ENCODE assay signal across 1 cellular context in genomic region chr3:15350141-15350540, GRCh38.
TF ChIP-seq lines count a peak whose summit lies in the region.

No MANE protein-coding gene starts in this region.

TF ChIP-seq in K562, 482 proteins besides CTCF, POLR2A, EP300 and RAD21 (continued from another document and continues in another):
- TF ChIP-seq MITF (IDR thresholded peaks at IDR 0.05), result no peak
- no peak for TF ChIP-seq HMGXB4 (CRISPR knock-in tag; IDR thresholded peaks at IDR 0.05)
- TF ChIP-seq CHAMP1 (IDR thresholded peaks at IDR 0.05), result no peak
- no peak for TF ChIP-seq ZNF239 (CRISPR knock-in tag; IDR thresholded peaks at IDR 0.05)
- TF ChIP-seq MYC (IDR thresholded peaks at IDR 0.05; ENCODE audit: low read depth, low read length), result 0 out of 2 replicates have a peak, but pooled peaks have one; percentile 15
- no peak for TF ChIP-seq MYC (CRISPR knock-in tag; IDR thresholded peaks at IDR 0.05; ENCODE audit: borderline replicate concordance, low read depth)
- TF ChIP-seq BRD9 (IDR thresholded peaks at IDR 0.05; ENCODE audit: low read depth, partially characterized antibody), result no peak
- no peak for TF ChIP-seq SREBF2 (CRISPR knock-in tag; IDR thresholded peaks at IDR 0.05)
- no peak for TF ChIP-seq BRCA1 (IDR thresholded peaks at IDR 0.05)
- TF ChIP-seq BRCA1 (CRISPR knock-in tag; IDR thresholded peaks at IDR 0.05), result no peak
- TF ChIP-seq USF2 (CRISPR knock-in tag; IDR thresholded peaks at IDR 0.05), result no peak
- peak; percentile 51; the same call in 1 of the 2 replicates for TF ChIP-seq CXXC5 (CRISPR knock-in tag; IDR thresholded peaks at IDR 0.05)
- no peak for TF ChIP-seq ETV6 (IDR thresholded peaks at IDR 0.05; ENCODE audit: borderline replicate concordance in 1 of 2, low read depth in 2 of 2, low read length in 1 of 2)
- no peak for TF ChIP-seq ETV6 (CRISPR knock-in tag; IDR thresholded peaks at IDR 0.05; ENCODE audit: borderline replicate concordance)
- TF ChIP-seq GTF2B (IDR thresholded peaks at IDR 0.05; ENCODE audit: extremely low read depth, insufficient read length), result no peak
- no peak for TF ChIP-seq HCFC1 (IDR thresholded peaks at IDR 0.05; ENCODE audit: low read depth, low read length)
- no peak for TF ChIP-seq HMG20B (CRISPR knock-in tag; IDR thresholded peaks at IDR 0.05)
- no peak for TF ChIP-seq TRIM28 (IDR thresholded peaks at IDR 0.05)
- 0 out of 2 replicates have a peak, but pooled peaks have one; percentile 44 for TF ChIP-seq ZNF592 (IDR thresholded peaks at IDR 0.05)
- no peak for TF ChIP-seq ZBTB34 (CRISPR knock-in tag; IDR thresholded peaks at IDR 0.05)
- TF ChIP-seq MECOM (CRISPR knock-in tag; IDR thresholded peaks at IDR 0.05), result 0 out of 2 replicates have a peak, but pooled peaks have one; percentile 32
- no peak for TF ChIP-seq HNRNPLL (IDR thresholded peaks at IDR 0.05; ENCODE audit: low read depth, low read length, poor library complexity, severe bottlenecking)
- TF ChIP-seq PCBP2 (IDR thresholded peaks at IDR 0.05; ENCODE audit: low read depth, low read length, poor library complexity, severe bottlenecking), result no peak
- no peak for TF ChIP-seq CHCHD3 (CRISPR knock-in tag; IDR thresholded peaks at IDR 0.05)
- no peak for TF ChIP-seq FOS (IDR thresholded peaks at IDR 0.05; ENCODE audit: extremely low read depth, insufficient read length)
- no peak for TF ChIP-seq ZNF140 (CRISPR knock-in tag; IDR thresholded peaks at IDR 0.05)
- TF ChIP-seq ZNF717 (CRISPR knock-in tag; IDR thresholded peaks at IDR 0.05), result no peak
- TF ChIP-seq L3MBTL2 (IDR thresholded peaks at IDR 0.05), result peak; percentile 89
- TF ChIP-seq TRIM24 (IDR thresholded peaks at IDR 0.05), result peak; percentile 10 to 36; a peak in 1 of 4 replicates
- peak; percentile 27 to 57 for TF ChIP-seq E2F6 (IDR thresholded peaks at IDR 0.05; ENCODE audit: borderline replicate concordance in 1 of 2, extremely low read depth in 1 of 2, insufficient read depth in 1 of 2, insufficient read length in 1 of 2, low read depth in 1 of 2, low read length in 1 of 2, poor library complexity in 1 of 2, severe bottlenecking in 1 of 2)
- no peak for TF ChIP-seq TCF3 (CRISPR knock-in tag; IDR thresholded peaks at IDR 0.05)
- TF ChIP-seq SMAD4 (CRISPR knock-in tag; conservative IDR thresholded peaks at IDR 0.05), result peak; percentile 36; the same call in 1 of the 2 replicates
- no peak for TF ChIP-seq FOXA3 (CRISPR knock-in tag; conservative IDR thresholded peaks at IDR 0.05 in 1 of 2, IDR thresholded peaks at IDR 0.05 in 1 of 2)
